ENCODE assay signal across 7 cellular contexts in the genomic region with DNA sequence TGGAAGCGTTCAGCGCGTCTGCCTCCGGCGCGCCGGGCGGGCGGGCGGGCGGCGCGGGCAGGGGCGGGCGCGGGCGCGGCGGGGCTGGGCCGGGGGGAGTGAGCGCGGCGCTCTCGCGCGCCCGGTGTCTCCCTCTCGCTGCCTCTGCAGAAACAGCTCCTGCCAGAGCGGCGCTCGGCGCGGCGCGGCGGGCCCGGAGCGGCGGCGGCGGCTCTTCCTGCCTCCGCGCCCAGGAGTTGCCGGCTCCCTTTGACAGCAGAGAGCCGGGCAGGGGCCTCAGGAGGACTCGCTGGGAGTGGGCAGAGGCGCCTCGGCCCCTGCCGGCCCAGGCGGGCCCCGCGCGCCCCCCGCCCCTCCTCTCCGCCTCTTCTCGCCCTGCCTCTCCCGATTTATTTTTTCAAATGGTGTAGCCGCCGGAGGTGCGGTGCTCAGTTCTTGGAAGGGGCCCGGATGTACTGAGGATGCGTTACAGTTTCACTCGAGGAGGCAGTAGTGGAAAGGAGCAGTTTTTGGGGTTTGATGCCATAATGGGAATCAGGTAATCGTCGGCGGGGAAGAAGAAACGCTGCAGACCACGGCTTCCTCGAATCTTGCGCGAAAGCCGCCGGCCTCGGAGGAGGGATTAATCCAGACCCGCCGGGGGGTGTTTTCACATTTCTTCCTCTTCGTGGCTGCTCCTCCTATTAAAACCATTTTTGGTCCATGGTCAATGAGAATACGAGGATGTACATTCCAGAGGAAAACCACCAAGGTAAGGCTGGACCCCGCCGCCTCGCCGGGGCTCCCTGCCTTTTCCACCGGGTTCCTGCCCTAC. TPM values are rescaled to one million over a fixed set of nuclear protein-coding genes. Genes with fewer than 3 reads are reported as not detected.
DNase-seq lines count a peak whose midpoint lies in the region; ATAC-seq, FAIRE-seq and TF ChIP-seq lines count a peak whose summit lies in the region.

A gene (plus strand): TSS at position 127 of the 814 bp plus-strand sequence. CDS start 576 bp downstream, at position 703.

- no peak within 1 kb of the TSS for H3K27ac Mint-ChIP-seq in activated T-helper 17 cell treated with anti-CD3 and anti-CD28 coated beads, Interleukin-2, amount 50 U/mL, for 72 hours
- no peak within 1 kb of the TSS for H3K27ac Mint-ChIP-seq in natural killer cell treated with Interleukin-12 subunit alpha and Interleukin-12 subunit beta and Interleukin-15 and Interleukin-18, amount 100 ng/mL, for 72 hours

- peaks cover 6% of the 10 kb centered on the region for H3K4me1 Mint-ChIP-seq in activated T-helper 17 cell treated with anti-CD3 and anti-CD28 coated beads, Interleukin-2, amount 50 U/mL, for 72 hours
- peaks cover 8 to 10% of the 10 kb centered on the region in 2 donors for H3K4me1 Mint-ChIP-seq in natural killer cell treated with Interleukin-12 subunit alpha and Interleukin-12 subunit beta and Interleukin-15 and Interleukin-18, amount 100 ng/mL, for 72 hours (ENCODE audit: low read depth in 2 of 2)

- peak; percentile 63 for ATAC-seq in activated T-helper 17 cell treated with anti-CD3 and anti-CD28 coated beads, Interleukin-2, amount 50 U/mL, for 72 hours (replicated peaks)
- ATAC-seq in natural killer cell treated with Interleukin-12 subunit alpha and Interleukin-12 subunit beta and Interleukin-15 and Interleukin-18, amount 100 ng/mL, for 72 hours, result peak; percentile 48 to 62
- no peak for ATAC-seq in GM19455 (IDR thresholded peaks at IDR 0.05; ENCODE audit: unreplicated experiment)

- H3K27me3 Mint-ChIP-seq in activated T-helper 17 cell treated with anti-CD3 and anti-CD28 coated beads, Interleukin-2, amount 50 U/mL, for 72 hours, result peaks cover 62% of the 10 kb centered on the region
- H3K27me3 Mint-ChIP-seq in natural killer cell treated with Interleukin-12 subunit alpha and Interleukin-12 subunit beta and Interleukin-15 and Interleukin-18, amount 100 ng/mL, for 72 hours, result peaks cover 53 to 74% of the 10 kb centered on the region in 2 donors

- no peak for TF ChIP-seq CTCF in GM20000 (IDR thresholded peaks at IDR 0.05; ENCODE audit: extremely low read depth, missing control alignments)

- no peak for FAIRE-seq in frontal cortex (lab: Jason Lieb, UNC)

- peak within 1 kb of the TSS; percentile 64 for H3K4me3 Mint-ChIP-seq in activated T-helper 17 cell treated with anti-CD3 and anti-CD28 coated beads, Interleukin-2, amount 50 U/mL, for 72 hours
- H3K4me3 Mint-ChIP-seq in natural killer cell treated with Interleukin-12 subunit alpha and Interleukin-12 subunit beta and Interleukin-15 and Interleukin-18, amount 100 ng/mL, for 72 hours, result peak within 1 kb of the TSS; percentile 77

- DNase-seq in GM20000 (ENCODE audit: low spot score), result peak; percentile 67
- DNase-seq in NCI-H446 (lab: John Stamatoyannopoulos, UW), result peak; percentile 29 to 64
- peak; percentile 75 to 82 for DNase-seq in frontal cortex (ENCODE audit: low spot score in 2 of 2)
- no peak for DNase-seq in natural killer cell treated with Interleukin-12 subunit alpha and Interleukin-12 subunit beta and Interleukin-15 and Interleukin-18, amount 100 ng/mL, for 72 hours (ENCODE audit: low spot score)
- DNase-seq in ureter (ENCODE audit: low spot score), result peak; percentile 60

- H3K9me3 Mint-ChIP-seq in activated T-helper 17 cell treated with anti-CD3 and anti-CD28 coated beads, Interleukin-2, amount 50 U/mL, for 72 hours, result no peaks in the 10 kb centered on the region
- no peaks in the 10 kb centered on the region for H3K9me3 Mint-ChIP-seq in natural killer cell treated with Interleukin-12 subunit alpha and Interleukin-12 subunit beta and Interleukin-15 and Interleukin-18, amount 100 ng/mL, for 72 hours

- no peaks in the 10 kb centered on the region for H3K36me3 Mint-ChIP-seq in activated T-helper 17 cell treated with anti-CD3 and anti-CD28 coated beads, Interleukin-2, amount 50 U/mL, for 72 hours (ENCODE audit: low read depth)
- peaks cover 9% of the 10 kb centered on the region for H3K36me3 Mint-ChIP-seq in natural killer cell treated with Interleukin-12 subunit alpha and Interleukin-12 subunit beta and Interleukin-15 and Interleukin-18, amount 100 ng/mL, for 72 hours

RNA-seq across cellular contexts. Expression of the gene that starts here (rescaled TPM):
- total RNA-seq in activated T-helper 17 cell treated with anti-CD3 and anti-CD28 coated beads, Interleukin-2, amount 50 U/mL, for 72 hours, result under 1 TPM; 0.04 to 0.21 TPM
- 20.0 TPM for total RNA-seq in frontal cortex
- under 1 TPM in 1 of 2 donors, not detected in 1; 0.06 TPM for total RNA-seq in natural killer cell treated with Interleukin-12 subunit alpha and Interleukin-12 subunit beta and Interleukin-15 and Interleukin-18, amount 100 ng/mL, for 72 hours
- 30.1 TPM for total RNA-seq in ureter

Comparison
In these comparisons a context has a peak if more than half of its experiments do, and no peak if none do; other contexts are left out.
1. RNA of the gene that starts here (total RNA-seq): 30.1 TPM in ureter (single experiment) and 20.0 TPM in frontal cortex (single experiment); 0.04 to 0.21 TPM in activated T-helper 17 cell treated with anti-CD3 and anti-CD28 coated beads, Interleukin-2, amount 50 U/mL, for 72 hours and 0.06 TPM in natural killer cell treated with Interleukin-12 subunit alpha and Interleukin-12 subunit beta and Interleukin-15 and Interleukin-18, amount 100 ng/mL, for 72 hours; every median in the first group is over 10 times any median in the second.
2. Peak in ATAC-seq in activated T-helper 17 cell treated with anti-CD3 and anti-CD28 coated beads, Interleukin-2, amount 50 U/mL, for 72 hours; RNA of the gene not detected or under 1 TPM.
3. Peak in ATAC-seq in natural killer cell treated with Interleukin-12 subunit alpha and Interleukin-12 subunit beta and Interleukin-15 and Interleukin-18, amount 100 ng/mL, for 72 hours; RNA of the gene not detected or under 1 TPM.